29 cellular contexts compared by ENCODE assay signal in the genomic region with DNA sequence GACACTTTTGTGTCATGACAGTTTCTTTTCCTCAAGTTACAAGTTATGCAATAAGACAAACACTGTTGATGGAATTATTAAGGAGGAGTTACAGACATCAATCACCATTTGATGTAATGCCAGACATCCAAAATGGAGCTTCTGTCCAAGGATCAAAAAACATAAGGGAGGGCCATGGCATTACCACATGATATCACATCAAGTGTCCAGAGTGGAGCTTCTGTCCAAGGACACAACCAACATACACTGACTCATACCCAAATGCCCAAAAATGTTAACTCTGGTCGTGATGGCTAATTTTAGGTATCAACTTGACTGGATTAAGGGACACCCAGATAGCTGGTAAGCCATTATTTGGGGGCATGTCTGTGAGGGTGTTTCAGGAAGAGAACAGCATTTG.
"Had no signal": no experiment of that assay in that cellular context is flagged by ENCODE, and none has a peak within 500 bp of the region (broad histone marks: within the 10 kb centered on the region; RNA-seq: fewer than 3 reads in every experiment).

No MANE protein-coding gene starts in this region.

- H3K27me3 ChIP-seq: heart left ventricle, left lung, ovary, stomach, testis, thyroid gland, transverse colon, upper lobe of right lung had no signal

- DNase-seq: heart left ventricle; hypothalamus; immature natural killer cell; kidney; left colon; left lung; lower lobe of right lung; mammary epithelial cell; midbrain; mucosa of descending colon; naive thymus-derived CD8-positive, alpha-beta T cell; ovary; retina; right cardiac atrium; stimulated activated CD4-positive, alpha-beta T cell treated with anti-CD3 and anti-CD28 coated beads, Interleukin-12 subunit alpha, Interleukin-12 subunit beta, amount 100 ng/mL, for 4 hours; stimulated activated CD4-positive, alpha-beta T cell treated with anti-CD3 and anti-CD28 coated beads, Interleukin-15, amount 100 ng/mL, for 24 hours; stimulated activated CD4-positive, alpha-beta T cell treated with anti-CD3 and anti-CD28 coated beads, Interleukin-2, amount 100 ng/mL, for 24 hours; stimulated activated CD4-positive, alpha-beta T cell treated with anti-CD3 and anti-CD28 coated beads, Interleukin-4, amount 100 ng/mL, for 1 hour; stimulated activated naive B cell treated with anti-CD40 and anti-IgM and Interleukin-4, amounts not matched to agents 10 μg/mL and 1 μg/mL and 100 μg/mL, for 72 hours; stimulated activated naive CD8-positive, alpha-beta T cell treated with anti-CD3 and anti-CD28 coated beads, Interleukin-15, Interleukin-2, amounts not matched to agents 100 U/mL and 50 U/mL, for 24 hours; stomach; testis; thyroid gland; transverse colon; upper lobe of right lung had no signal

- H3K4me1 ChIP-seq: testis, thyroid gland, transverse colon, upper lobe of right lung had no signal

- H3K9me3 ChIP-seq: heart left ventricle, left lung, lower lobe of right lung, mucosa of descending colon, ovary, stomach, testis, thyroid gland, transverse colon, upper lobe of right lung had no signal

- H3K4me3 ChIP-seq: heart left ventricle, left lung, lower lobe of right lung, mucosa of descending colon, ovary, skin epidermis, stomach, testis, thyroid gland, transverse colon, upper lobe of right lung had no signal

- ATAC-seq: heart left ventricle; left colon; left lung; lower lobe of right lung; mucosa of descending colon; naive thymus-derived CD8-positive, alpha-beta T cell; right cardiac atrium; sciatic nerve; stimulated activated naive B cell treated with anti-CD40 and anti-IgM and Interleukin-4, amounts not matched to agents 10 μg/mL and 1 μg/mL and 100 μg/mL, for 72 hours; stimulated activated naive CD8-positive, alpha-beta T cell treated with anti-CD3 and anti-CD28 coated beads, Interleukin-15, Interleukin-2, amounts not matched to agents 100 U/mL and 50 U/mL, for 24 hours; upper lobe of right lung had no signal

- H3K27ac ChIP-seq: heart left ventricle, left lung, lower lobe of right lung, ovary, skin epidermis, stomach, testis, thyroid gland, transverse colon, upper lobe of right lung had no signal

- H3K36me3 ChIP-seq: heart left ventricle, left lung, lower lobe of right lung, ovary, stomach, thyroid gland, transverse colon, upper lobe of right lung had no signal

- FAIRE-seq: islet of Langerhans, kidney, urothelium cell line had no signal
